In genomic region chr7:5282464-5283316, GRCh38 we compare ENCODE assay signal across 8 cellular contexts. TPM values are rescaled to one million over a fixed set of nuclear protein-coding genes. Genes with fewer than 3 reads are reported as not detected.
DNase-seq lines count a peak whose midpoint lies in the region; ATAC-seq, FAIRE-seq and TF ChIP-seq lines count a peak whose summit lies in the region.

Gene SLC29A4, plus strand, starts transcription at chr7:5282943. Its CDS starts 4,874 bp downstream, at chr7:5287817.

- peak within 1 kb of the TSS; percentile 22 to 62 (median 50) for H3K4me3 ChIP-seq in Peyer's patch
- H3K4me3 ChIP-seq in endothelial cell of umbilical vein (replicated peaks in 1 of 3; ENCODE audit: insufficient read depth in 1 of 3, low read depth in 1 of 3, low read length in 3 of 3): peak within 1 kb of the TSS in 1 of 3 experiments; percentile 39

- H3K27me3 ChIP-seq in Peyer's patch (peaks cover 0 to 9% of the 10 kb centered on the region in 2 donors), endothelial cell of umbilical vein (ENCODE audit: control insufficient read depth in 2 of 2, insufficient read depth in 2 of 2, low read length in 2 of 2) (no peaks in the 10 kb centered on the region)

- no peak within 1 kb of the TSS for H3K9ac ChIP-seq in endothelial cell of umbilical vein (replicated peaks; ENCODE audit: extremely low read depth, insufficient read depth, low read length)

- H3K4me1 ChIP-seq in Peyer's patch: peaks cover 0 to 23% (median 8%) of the 10 kb centered on the region in 4 donors
- no peaks in the 10 kb centered on the region for H3K4me1 ChIP-seq in endothelial cell of umbilical vein (ENCODE audit: control insufficient read depth, extremely low read depth, insufficient read depth, low read length)

- TF ChIP-seq POLR2A in Peyer's patch (IDR thresholded peaks at IDR 0.05): no peak
- no peak for TF ChIP-seq POLR2A in endothelial cell of umbilical vein (IDR thresholded peaks at IDR 0.05; ENCODE audit: low read depth, low read length)

- no peak within 1 kb of the TSS for H3K27ac Mint-ChIP-seq in natural killer cell

- no peaks in the 10 kb centered on the region for H3K4me1 Mint-ChIP-seq in natural killer cell

- dilution Hi-C loops in endothelial cell of umbilical vein (cut with MboI; ENCODE audit: extremely low pct_ligation_motif_present, low sequenced_read_pairs): no loop called here

- no peak within 1 kb of the TSS for H3K4me2 ChIP-seq in endothelial cell of umbilical vein (ENCODE audit: insufficient read depth, low read length)

- peaks cover 0 to 12% of the 10 kb centered on the region in 2 donors for H3K27me3 Mint-ChIP-seq in natural killer cell (ENCODE audit: low read depth in 2 of 2)

- H3K9me1 ChIP-seq in endothelial cell of umbilical vein (replicated peaks; ENCODE audit: control insufficient read depth, extremely low read depth, insufficient read depth, low read length): no peaks in the 10 kb centered on the region

- H3K9me3 ChIP-seq in Peyer's patch: no peaks in the 10 kb centered on the region
- H3K9me3 ChIP-seq in endothelial cell of umbilical vein (replicated peaks; ENCODE audit: control insufficient read depth, insufficient read depth, low read length): no peaks in the 10 kb centered on the region

- H3K36me3 Mint-ChIP-seq in natural killer cell: no peaks in the 10 kb centered on the region

- peak within 1 kb of the TSS; percentile 11 for H2AFZ ChIP-seq in endothelial cell of umbilical vein (ENCODE audit: low read depth, low read length)

- no peak within 1 kb of the TSS for H3K27ac ChIP-seq in Peyer's patch
- no peak within 1 kb of the TSS for H3K27ac ChIP-seq in endothelial cell of umbilical vein (ENCODE audit: insufficient read depth, low read depth, low read length)

- H3K79me2 ChIP-seq in endothelial cell of umbilical vein (ENCODE audit: control insufficient read depth, insufficient read depth, low read length): no peaks in the 10 kb centered on the region

- FAIRE-seq in endothelial cell of umbilical vein (lab: Jason Lieb, UNC): no peak

- CTCF ChIA-PET in endothelial cell of umbilical vein (lab: Charles Lee): no interaction called here

- no peaks in the 10 kb centered on the region for H3K9me3 Mint-ChIP-seq in natural killer cell

- TF ChIP-seq CTCF in Peyer's patch (IDR thresholded peaks at IDR 0.05) (no peak), endothelial cell of umbilical vein (IDR thresholded peaks at IDR 0.05; ENCODE audit: extremely low read depth in 1 of 2, insufficient read depth in 1 of 2, low read depth in 1 of 2, low read length in 2 of 2) (no peak), natural killer cell (IDR thresholded peaks at IDR 0.05) (no peak)

- no peaks in the 10 kb centered on the region for H3K36me3 ChIP-seq in Peyer's patch
- no peaks in the 10 kb centered on the region for H3K36me3 ChIP-seq in endothelial cell of umbilical vein (ENCODE audit: control insufficient read depth in 2 of 2, extremely low read depth in 1 of 2, insufficient read depth in 2 of 2, low read length in 2 of 2)

- intact Hi-C loops in endothelial cell of umbilical vein (cut with micrococcal nuclease): no loop called here
- intact Hi-C loops in natural killer cell (cut with micrococcal nuclease): no loop called here

- ATAC-seq in natural killer cell: peak; percentile 50 to 79 (median 79)
- ATAC-seq in GM18520 (IDR thresholded peaks at IDR 0.05; ENCODE audit: unreplicated experiment): no peak

- BruUV-seq in endothelial cell of umbilical vein (replicated peaks; lab: Mats Ljungman, UMichigan): no TSS peak

- H4K20me1 ChIP-seq in endothelial cell of umbilical vein (replicated peaks; ENCODE audit: control insufficient read depth, extremely low read depth, insufficient read depth, low read length): no peaks in the 10 kb centered on the region

- DNase-seq in NOMO-1 (lab: John Stamatoyannopoulos, UW; ENCODE audit: unreplicated experiment in 2 of 2): peak; percentile 11 to 52
- DNase-seq in NOMO-1 treated with dmso at 0.1 percent for 144 hours (lab: John Stamatoyannopoulos, UW; ENCODE audit: unreplicated experiment): no peak
- DNase-seq in Peyer's patch: peak in 1 of 3 donors; percentile 76
- no peak for DNase-seq in endothelial cell of umbilical vein (ENCODE audit: low read depth, low spot score)
- DNase-seq in natural killer cell: no peak
- no peak for DNase-seq in NCI-H128 (lab: John Stamatoyannopoulos, UW; ENCODE audit: unreplicated experiment)
- DNase-seq in NCI-H524 (lab: John Stamatoyannopoulos, UW): no peak

- POLR2A ChIA-PET in endothelial cell of umbilical vein (lab: Charles Lee): no interaction called here

- no peak within 1 kb of the TSS for H3K4me3 Mint-ChIP-seq in natural killer cell

TF ChIP-seq in endothelial cell of umbilical vein, 7 proteins besides CTCF, POLR2A, EP300 and RAD21:
- TF ChIP-seq, protein P1, sequence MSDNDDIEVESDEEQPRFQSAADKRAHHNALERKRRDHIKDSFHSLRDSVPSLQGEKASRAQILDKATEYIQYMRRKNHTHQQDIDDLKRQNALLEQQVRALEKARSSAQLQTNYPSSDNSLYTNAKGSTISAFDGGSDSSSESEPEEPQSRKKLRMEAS (IDR thresholded peaks at IDR 0.05; ENCODE audit: insufficient read depth, insufficient read length): no peak
- no peak for TF ChIP-seq MYC (IDR thresholded peaks at IDR 0.05; ENCODE audit: low read depth, low read length)
- TF ChIP-seq POLR2AphosphoS5 (IDR thresholded peaks at IDR 0.05; ENCODE audit: insufficient read depth, low read depth, low read length): no peak
- no peak for TF ChIP-seq FOS (IDR thresholded peaks at IDR 0.05; ENCODE audit: borderline replicate concordance, insufficient read depth, low read length)
- TF ChIP-seq EZH2 (IDR thresholded peaks at IDR 0.05; ENCODE audit: borderline replicate concordance, low read depth, low read length, severe bottlenecking): no peak
- TF ChIP-seq GATA2 (IDR thresholded peaks at IDR 0.05; ENCODE audit: insufficient read depth, insufficient read length, low read depth, low read length): no peak
- no peak for TF ChIP-seq JUN (IDR thresholded peaks at IDR 0.05; ENCODE audit: borderline replicate concordance, insufficient read depth, insufficient read length, low read depth)

RNA-seq across cellular contexts. Expression of gene SLC29A4, which starts in this region (rescaled TPM):
- total RNA-seq in Peyer's patch (10 to 100 TPM in 1 of 4 donors, 1 to 10 TPM in 3; 3.2 to 12.4 (median 4.6) TPM), endothelial cell of umbilical vein (5.2 and 6.4 TPM in 2 replicates), natural killer cell (under 1 TPM; 0.16 to 0.95 (median 0.40) TPM)
- polyA plus RNA-seq in endothelial cell of umbilical vein: 7.7 and 10.8 TPM in 2 replicates
- 2.6 and 4.5 TPM in 2 replicates for polyA plus RNA-seq in endothelial cell of umbilical vein (2011; cell fraction: cytosol; rRNA removed)
- polyA plus RNA-seq in endothelial cell of umbilical vein (2011; cell fraction: nucleus; rRNA removed): 5.8 and 8.2 TPM in 2 replicates
- 2.5 and 5.8 TPM in 2 replicates for polyA plus RNA-seq in endothelial cell of umbilical vein (2012)
- 12.0 and 15.8 TPM in 2 replicates for polyA minus RNA-seq in endothelial cell of umbilical vein
- polyA minus RNA-seq in endothelial cell of umbilical vein (2011; cell fraction: cytosol; rRNA and poly(A)+ RNA removed): not detected
- polyA minus RNA-seq in endothelial cell of umbilical vein (2011; cell fraction: nucleus; rRNA and poly(A)+ RNA removed): 2.6 and 5.0 TPM in 2 replicates

Comparison
In these comparisons a context has a peak if more than half of its experiments do, and no peak if none do; other contexts are left out.
1. DNase-seq: peak in NOMO-1 (2 of 2); none in NOMO-1 treated with dmso at 0.1 percent for 144 hours (single experiment), endothelial cell of umbilical vein (single experiment), natural killer cell (single experiment), NCI-H128 (single experiment) and NCI-H524 (0 of 2).
2. Peak in ATAC-seq in natural killer cell; RNA of the gene not detected or under 1 TPM.